Comparison of ENCODE assay signal across 10 cellular contexts in the genomic region with DNA sequence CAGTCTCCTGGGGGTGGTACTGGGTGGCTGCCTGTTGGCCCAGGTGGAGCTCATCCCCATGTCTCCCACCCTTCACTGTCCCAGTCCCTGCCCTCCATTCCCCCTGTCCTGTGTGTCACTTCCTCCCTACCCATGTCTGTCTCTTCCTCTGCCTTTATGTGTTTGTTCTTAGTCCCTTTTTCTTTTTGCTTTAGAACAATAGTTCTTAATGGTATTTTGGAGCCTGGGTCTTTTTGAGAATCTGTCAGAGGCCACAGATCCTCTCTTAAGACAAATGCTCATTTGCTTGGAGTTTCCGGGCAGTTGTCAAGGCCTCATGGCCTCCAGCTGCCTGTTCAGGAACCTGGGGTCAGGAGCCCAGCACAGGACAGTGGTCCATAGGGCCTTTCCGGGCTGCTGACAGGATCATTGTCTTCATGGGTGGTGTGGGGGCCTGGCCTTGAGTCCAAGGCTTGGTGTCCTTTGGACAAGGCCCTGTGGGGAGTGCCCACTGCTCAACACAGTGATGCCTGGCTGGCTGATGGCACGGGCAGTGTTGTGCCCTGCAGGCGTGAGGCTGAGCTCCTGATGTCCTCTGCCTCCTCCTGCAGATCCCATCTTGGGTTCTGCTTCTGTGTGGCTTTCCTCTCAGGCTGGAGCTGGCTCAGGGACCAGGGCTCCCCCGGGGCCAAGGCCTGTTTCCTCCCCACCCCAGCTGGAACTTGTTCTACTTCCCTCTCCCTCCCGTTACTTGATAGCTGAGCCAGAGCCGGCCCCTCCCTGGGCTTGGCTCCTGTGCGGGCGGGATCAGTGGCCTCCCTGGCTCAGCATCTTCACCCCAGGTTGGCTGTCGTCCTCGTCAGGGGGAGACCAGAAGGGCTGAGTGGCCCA. TPM values are rescaled to one million over a fixed set of nuclear protein-coding genes. Genes with fewer than 3 reads are reported as not detected.
DNase-seq lines count a peak whose midpoint lies in the region; ATAC-seq and TF ChIP-seq lines count a peak whose summit lies in the region.
"Had no signal": no experiment of that assay in that cellular context is flagged by ENCODE, and none has a peak within 500 bp of the region (broad histone marks: within the 10 kb centered on the region; RNA-seq: fewer than 3 reads in every experiment).

No MANE protein-coding gene starts in this region.

- H3K27me3 ChIP-seq in HCT116 (ENCODE audit: insufficient read depth, low read length) (no peaks in the 10 kb centered on the region), cardiac muscle cell (no peaks in the 10 kb centered on the region), skeletal muscle satellite cell (ENCODE audit: control insufficient read depth, insufficient read depth, low read length) (no peaks in the 10 kb centered on the region)

- TF ChIP-seq RAD21 in HCT116 (IDR thresholded peaks at IDR 0.05; ENCODE audit: low read depth): no peak

- DNase-seq in HCT116 (ENCODE audit: low read depth, low spot score) (no peak), cardiac muscle cell (ENCODE audit: low read depth in 1 of 2, low spot score in 1 of 2) (peak in 1 of 2 donors; percentile 42), epidermal melanocyte (ENCODE audit: insufficient read length, low spot score) (no peak), NAMALWA (ENCODE audit: low spot score) (no peak)
- no peak for DNase-seq in NK-92 treated with Interleukin-12 subunit alpha and Interleukin-12 subunit beta, amount 100 ng/mL, for 24 hours (lab: John Stamatoyannopoulos, UW)

- POLR2A ChIA-PET in HCT116 (lab: Charles Lee): no interaction called here

- RAD21 ChIA-PET in HCT116 (lab: Charles Lee; ENCODE audit: low non-redundant PET in 1 of 2, low total read pairs in 2 of 2, uncharacterized antibody in 2 of 2, unreplicated experiment in 2 of 2): no interaction called here

- TF ChIP-seq CTCF in HCT116 (IDR thresholded peaks at IDR 0.05 in 2 of 3, conservative IDR thresholded peaks at IDR 0.05 in 1 of 3; ENCODE audit: borderline replicate concordance in 1 of 3, insufficient read depth in 1 of 3, low read depth in 2 of 3, low read length in 2 of 3) (no peak), WI38 (IDR thresholded peaks at IDR 0.05; ENCODE audit: low read depth, low read length) (no peak), cardiac muscle cell (IDR thresholded peaks at IDR 0.05; ENCODE audit: low read depth, low read length) (no peak)

- no peak overlapping the region for H2AFZ ChIP-seq in HCT116 (ENCODE audit: low read depth, low read length, poor library complexity, severe bottlenecking)

- peaks cover 10 to 23% of the 10 kb centered on the region in 2 experiments; a peak in 3 of 4 replicates for H3K36me3 ChIP-seq in HCT116 (ENCODE audit: control insufficient read depth in 1 of 2, insufficient read depth in 2 of 2, low read length in 2 of 2)
- peaks cover 11% of the 10 kb centered on the region for H3K36me3 ChIP-seq in cardiac muscle cell
- peaks cover 59% of the 10 kb centered on the region for H3K36me3 ChIP-seq in skeletal muscle satellite cell (ENCODE audit: insufficient read depth, low read length)

- H3K4me3 ChIP-seq in HCT116 (replicated peaks in 1 of 2; ENCODE audit: low read depth in 1 of 2, low read length in 2 of 2) (no peak overlapping the region), WI38 (ENCODE audit: low read depth, low read length) (peak overlapping the region; percentile 1; the same call in 1 of the 2 replicates), cardiac muscle cell (no peak overlapping the region), skeletal muscle satellite cell (ENCODE audit: low read length) (peak overlapping the region; percentile 60)

- no peaks in the 10 kb centered on the region for H3K9me2 ChIP-seq in HCT116 (ENCODE audit: insufficient read depth)

- H3K79me2 ChIP-seq in HCT116 (ENCODE audit: insufficient read depth, low read length): peaks cover 82% of the 10 kb centered on the region

- BruUV-seq in HCT116 (replicated peaks; lab: Mats Ljungman, UMichigan): no TSS peak

- 0 out of 2 replicates have a peak overlapping the region, but pooled peaks have one; percentile 6 for H3K9ac ChIP-seq in HCT116 (ENCODE audit: low read length)
- peak overlapping the region; percentile 39 for H3K9ac ChIP-seq in skeletal muscle satellite cell (ENCODE audit: low read depth, low read length)

- CTCF ChIA-PET in HCT116 (lab: Charles Lee): no interaction called here

- H3K4me2 ChIP-seq in HCT116 (ENCODE audit: low read length) (0 out of 2 replicates have a peak overlapping the region, but pooled peaks have one; percentile 7), skeletal muscle satellite cell (ENCODE audit: low read length) (peak overlapping the region; percentile 95)

- peaks cover 4% of the 10 kb centered on the region; the same call in 1 of the 2 replicates for H4K20me1 ChIP-seq in HCT116 (ENCODE audit: insufficient read depth)

- ATAC-seq in HCT116 (no peak), GM21515 (IDR thresholded peaks at IDR 0.05; ENCODE audit: unreplicated experiment) (no peak)

- no peak overlapping the region; the same call in 1 of the 2 replicates for H3K27ac ChIP-seq in HCT116 (ENCODE audit: low read depth, low read length)
- peak overlapping the region; percentile 51 for H3K27ac ChIP-seq in cardiac muscle cell

- H3K9me3 ChIP-seq in HCT116 (ENCODE audit: control insufficient read depth in 1 of 2, insufficient read depth in 1 of 2, low read depth in 1 of 2, low read length in 2 of 2): no peaks in the 10 kb centered on the region
- no peaks in the 10 kb centered on the region for H3K9me3 ChIP-seq in cardiac muscle cell (ENCODE audit: low read depth)
- H3K9me3 ChIP-seq in skeletal muscle satellite cell (replicated peaks; ENCODE audit: low read length): no peaks in the 10 kb centered on the region

- H3K4me1 ChIP-seq in HCT116 (ENCODE audit: control insufficient read depth in 1 of 2, insufficient read depth in 2 of 2, low read length in 2 of 2): peaks cover 16 to 67% of the 10 kb centered on the region in 2 experiments
- peaks cover 42% of the 10 kb centered on the region for H3K4me1 ChIP-seq in cardiac muscle cell (ENCODE audit: low read depth)
- peaks cover 63% of the 10 kb centered on the region for H3K4me1 ChIP-seq in skeletal muscle satellite cell (ENCODE audit: control insufficient read depth, insufficient read depth, low read length)

- no peak for TF ChIP-seq POLR2A in HCT116 (IDR thresholded peaks at IDR 0.05; ENCODE audit: borderline replicate concordance, extremely low read depth, insufficient read depth, insufficient read length)

- intact Hi-C loops in HCT116 (cut with micrococcal nuclease): no loop called here

TF ChIP-seq in HCT116, 20 proteins besides CTCF, POLR2A, EP300 and RAD21 (continues in another document):
- no peak for TF ChIP-seq EGR1 (IDR thresholded peaks at IDR 0.05; ENCODE audit: low read depth)
- TF ChIP-seq, protein P1, sequence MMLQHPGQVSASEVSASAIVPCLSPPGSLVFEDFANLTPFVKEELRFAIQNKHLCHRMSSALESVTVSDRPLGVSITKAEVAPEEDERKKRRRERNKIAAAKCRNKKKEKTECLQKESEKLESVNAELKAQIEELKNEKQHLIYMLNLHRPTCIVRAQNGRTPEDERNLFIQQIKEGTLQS (IDR thresholded peaks at IDR 0.05): no peak
- TF ChIP-seq CBX3 (IDR thresholded peaks at IDR 0.05; ENCODE audit: low read depth): no peak
- TF ChIP-seq SIN3A (IDR thresholded peaks at IDR 0.05; ENCODE audit: low read depth): no peak
- no peak for TF ChIP-seq YY1 (IDR thresholded peaks at IDR 0.05; ENCODE audit: extremely low read depth, insufficient replicate concordance, low read depth, low read length)
- no peak for TF ChIP-seq JUND (IDR thresholded peaks at IDR 0.05)
- no peak for TF ChIP-seq SP1 (IDR thresholded peaks at IDR 0.05; ENCODE audit: low read depth)
- TF ChIP-seq SRF (IDR thresholded peaks at IDR 0.05; ENCODE audit: low read depth): no peak
- TF ChIP-seq, protein P2, sequence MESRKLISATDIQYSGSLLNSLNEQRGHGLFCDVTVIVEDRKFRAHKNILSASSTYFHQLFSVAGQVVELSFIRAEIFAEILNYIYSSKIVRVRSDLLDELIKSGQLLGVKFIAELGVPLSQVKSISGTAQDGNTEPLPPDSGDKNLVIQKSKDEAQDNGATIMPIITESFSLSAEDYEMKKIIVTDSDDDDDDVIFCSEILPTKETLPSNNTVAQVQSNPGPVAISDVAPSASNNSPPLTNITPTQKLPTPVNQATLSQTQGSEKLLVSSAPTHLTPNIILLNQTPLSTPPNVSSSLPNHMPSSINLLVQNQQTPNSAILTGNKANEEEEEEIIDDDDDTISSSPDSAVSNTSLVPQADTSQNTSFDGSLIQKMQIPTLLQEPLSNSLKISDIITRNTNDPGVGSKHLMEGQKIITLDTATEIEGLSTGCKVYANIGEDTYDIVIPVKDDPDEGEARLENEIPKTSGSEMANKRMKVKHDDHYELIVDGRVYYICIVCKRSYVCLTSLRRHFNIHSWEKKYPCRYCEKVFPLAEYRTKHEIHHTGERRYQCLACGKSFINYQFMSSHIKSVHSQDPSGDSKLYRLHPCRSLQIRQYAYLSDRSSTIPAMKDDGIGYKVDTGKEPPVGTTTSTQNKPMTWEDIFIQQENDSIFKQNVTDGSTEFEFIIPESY (IDR thresholded peaks at IDR 0.05; ENCODE audit: extremely low read depth, insufficient replicate concordance, low read length): no peak

RNA-seq across cellular contexts. Expression of a gene that starts 3.5 kb away (rescaled TPM):
- 58.6 TPM for total RNA-seq in HCT116 (2021; ENCODE audit: unreplicated experiment)
- 49.8 and 51.1 TPM in 2 replicates for polyA plus RNA-seq in HCT116 (2012)
- total RNA-seq in cardiac muscle cell: 99.5 and 109 TPM in 2 replicates
- 96.4 and 122 TPM in 2 replicates for polyA plus RNA-seq in cardiac muscle cell
- 55.3 and 73.3 TPM in 2 replicates for total RNA-seq in skeletal muscle satellite cell (2012; rRNA removed)

RNA-seq across cellular contexts. Expression of a gene that starts 24.5 kb away (rescaled TPM):
- 18.7 TPM for total RNA-seq in HCT116 (2021; ENCODE audit: unreplicated experiment)
- polyA plus RNA-seq in HCT116 (2012): 26.2 and 26.3 TPM in 2 replicates
- total RNA-seq in cardiac muscle cell: 15.8 and 21.8 TPM in 2 replicates
- 21.3 and 38.9 TPM in 2 replicates for polyA plus RNA-seq in cardiac muscle cell
- total RNA-seq in skeletal muscle satellite cell (2012; rRNA removed): 7.6 and 10.6 TPM in 2 replicates

RNA-seq across cellular contexts. Expression of a gene that starts 27.2 kb away (rescaled TPM):
- total RNA-seq in HCT116 (2021; ENCODE audit: unreplicated experiment) (1.4 TPM), cardiac muscle cell (not detected in 2 replicates)
- polyA plus RNA-seq in HCT116 (2012): 0.83 and 2.2 TPM in 2 replicates
- polyA plus RNA-seq in cardiac muscle cell: not detected in 2 replicates
- not detected in 2 replicates for total RNA-seq in skeletal muscle satellite cell (2012; rRNA removed)
- total RNA-seq: kidney epithelial cell, M059J had no signal

RNA-seq across cellular contexts. Expression of a gene that starts 47.7 kb away (rescaled TPM):
- total RNA-seq in HCT116 (2021; ENCODE audit: unreplicated experiment): 0.57 TPM
- 0.29 TPM in 1 of 2 replicates, not detected in the other for polyA plus RNA-seq in HCT116 (2012)
- 0.42 TPM in 1 of 2 replicates, not detected in the other for total RNA-seq in cardiac muscle cell
- 0.25 TPM in 1 of 2 replicates, not detected in the other for polyA plus RNA-seq in cardiac muscle cell
- total RNA-seq in skeletal muscle satellite cell (2012; rRNA removed): not detected in 2 replicates
- total RNA-seq: kidney epithelial cell, M059J had no signal

RNA-seq across cellular contexts. Expression of a gene that starts 51.5 kb away (rescaled TPM):
- total RNA-seq in HCT116 (2021; ENCODE audit: unreplicated experiment) (170 TPM), cardiac muscle cell (158 and 230 TPM in 2 replicates)
- polyA plus RNA-seq in HCT116 (2012): 193 and 213 TPM in 2 replicates
- 145 and 155 TPM in 2 replicates for polyA plus RNA-seq in cardiac muscle cell
- 35.7 and 46.7 TPM in 2 replicates for total RNA-seq in skeletal muscle satellite cell (2012; rRNA removed)

Comparison
In these comparisons a context has a peak if more than half of its experiments do, and no peak if none do; other contexts are left out.
1. H3K4me3 ChIP-seq: peak in WI38 (single experiment) and skeletal muscle satellite cell (single experiment); none in HCT116 (0 of 2) and cardiac muscle cell (single experiment).